8 cellular contexts compared by ENCODE assay signal in genomic region chr13:60397693-60398437, GRCh38. TPM values are rescaled to one million over a fixed set of nuclear protein-coding genes. Genes with fewer than 3 reads are reported as not detected.
DNase-seq lines count a peak whose midpoint lies in the region; ATAC-seq and TF ChIP-seq lines count a peak whose summit lies in the region.

No MANE protein-coding gene starts in this region.

- intact Hi-C loops in CD14-positive monocyte (cut with micrococcal nuclease): loop anchor here in 1 of 2 donors (5.0 kb wide), 1 partner anchor 236 kb away; the partner anchor contains the start of gene DIAPH3

- H3K27ac Mint-ChIP-seq in CD14-positive monocyte (peak overlapping the region; percentile 90 to 96 (median 94)), neural crest cell (ENCODE audit: unreplicated experiment) (peak overlapping the region; percentile 97)

- no peak for TF ChIP-seq EP300 in tibial nerve (IDR thresholded peaks at IDR 0.05)

- H3K4me3 ChIP-seq in foreskin fibroblast (ENCODE audit: low read depth in 1 of 2, low read length in 2 of 2): peak overlapping the region; percentile 65 to 76
- peak overlapping the region; percentile 48 to 91 (median 87) for H3K4me3 ChIP-seq in tibial nerve

- TF ChIP-seq CTCF in CD14-positive monocyte (IDR thresholded peaks at IDR 0.05): no peak
- TF ChIP-seq CTCF in foreskin fibroblast (IDR thresholded peaks at IDR 0.05; ENCODE audit: low read depth, low read length): no peak
- no peak for TF ChIP-seq CTCF in neural crest cell (conservative IDR thresholded peaks at IDR 0.05)
- TF ChIP-seq CTCF in tibial nerve (IDR thresholded peaks at IDR 0.05): no peak

- peaks cover 0 to 32% (median 10%) of the 10 kb centered on the region in 4 donors for H3K4me1 ChIP-seq in tibial nerve

- ATAC-seq in GM19025 (IDR thresholded peaks at IDR 0.05; ENCODE audit: low read depth, unreplicated experiment): peak; percentile 30
- ATAC-seq in HG03175 (IDR thresholded peaks at IDR 0.05; ENCODE audit: unreplicated experiment): peak; percentile 35

- no peaks in the 10 kb centered on the region for H3K27me3 Mint-ChIP-seq in CD14-positive monocyte (ENCODE audit: low read depth in 3 of 3)
- no peaks in the 10 kb centered on the region for H3K27me3 Mint-ChIP-seq in neural crest cell (ENCODE audit: low read depth)

- peak overlapping the region; percentile 90 to 99 (median 98) for H3K27ac ChIP-seq in tibial nerve

- no peaks in the 10 kb centered on the region for H3K36me3 ChIP-seq in tibial nerve

- DNase-seq in CD14-positive monocyte (ENCODE audit: low spot score) (peak; percentile 56), NOMO-1 treated with dmso at 0.1 percent for 144 hours (lab: John Stamatoyannopoulos, UW; ENCODE audit: unreplicated experiment) (peak; percentile 63), foreskin fibroblast (peak; percentile 62 to 84), neural crest cell (ENCODE audit: low read depth, low spot score) (peak; percentile 56), tibial nerve (ENCODE audit: low spot score in 2 of 2) (peak; percentile 16 to 50)
- DNase-seq in activated effector memory CD4-positive, alpha-beta T cell treated with Interleukin-2 at 50 U/mL for 16 hours: peak; percentile 29

- WGBS in tibial nerve, 2 donors: 1 to 2% methylated on average over 19 to 37 of the region's 45 CpGs

- TF ChIP-seq POLR2A in tibial nerve (IDR thresholded peaks at IDR 0.05): no peak

- H3K4me1 Mint-ChIP-seq in CD14-positive monocyte (peaks cover 17% of the 10 kb centered on the region), neural crest cell (peaks cover 28% of the 10 kb centered on the region)

- no peaks in the 10 kb centered on the region for H3K27me3 ChIP-seq in tibial nerve

- H3K9me3 Mint-ChIP-seq in CD14-positive monocyte: peaks cover 0 to 2% (median 0%) of the 10 kb centered on the region in 7 donors
- H3K9me3 Mint-ChIP-seq in neural crest cell: no peaks in the 10 kb centered on the region

- H3K9me3 ChIP-seq in tibial nerve: no peaks in the 10 kb centered on the region

- H3K4me3 Mint-ChIP-seq in CD14-positive monocyte (peak overlapping the region; percentile 91 to 98), neural crest cell (peak overlapping the region; percentile 97)

- peaks cover 0 to under 1% of the 10 kb centered on the region in 2 donors for H3K36me3 Mint-ChIP-seq in CD14-positive monocyte
- no peaks in the 10 kb centered on the region for H3K36me3 Mint-ChIP-seq in neural crest cell (ENCODE audit: low read depth)

RNA-seq across cellular contexts. Expression of gene TDRD3, which starts 0.8 kb away (rescaled TPM):
- 1 to 10 TPM; 2.7 to 4.8 TPM for polyA plus RNA-seq in CD14-positive monocyte
- total RNA-seq in neural crest cell: 20.3 and 24.4 TPM in 2 replicates
- total RNA-seq in tibial nerve: 10 to 100 TPM; 31.2 to 38.5 (median 35.1) TPM

Comparison
In these comparisons a context has a peak if more than half of its experiments do, and no peak if none do; other contexts are left out.
1. Peak in every context shown above with its lines: DNase-seq, ATAC-seq, H3K4me3 ChIP-seq and H3K27ac ChIP-seq.